In genomic region chr16:74709477-74709877, GRCh38 we compare ENCODE assay signal across 8 cellular contexts. TPM values are rescaled to one million over a fixed set of nuclear protein-coding genes. Genes with fewer than 3 reads are reported as not detected.
DNase-seq lines count a peak whose midpoint lies in the region; ATAC-seq and TF ChIP-seq lines count a peak whose summit lies in the region.

No MANE protein-coding gene starts in this region.

- H3K27ac ChIP-seq in A673 (ENCODE audit: low read depth, low read length, poor library complexity, severe bottlenecking) = no peak overlapping the region
- H3K27ac ChIP-seq in caudate nucleus (ENCODE audit: low read depth, low read length) = peak overlapping the region; percentile 89

- no peak overlapping the region for H3K4me3 ChIP-seq in A673 (ENCODE audit: low read depth, low read length, poor library complexity, severe bottlenecking)

- POLR2A ChIA-PET in A673 (lab: Charles Lee; ENCODE audit: low non-redundant PET) = no interaction called here

- DNase-seq in A673 (ENCODE audit: low spot score) (peak; percentile 84), NCI-H345 treated with DMSO at 0.1 percent for 48 hours (lab: John Stamatoyannopoulos, UW; ENCODE audit: unreplicated experiment) (peak; percentile 11), caudate nucleus (lab: John Stamatoyannopoulos, UW) (peak in 59 of 61 donors; percentile 16 to 90 (median 74)), kidney tubule cell (ENCODE audit: low spot score) (peak; percentile 81)
- peak; percentile 81 for DNase-seq in activated CD4-positive, CD25-positive, alpha-beta regulatory T cell treated with anti-CD3 and anti-CD28 coated beads, Interleukin-2, amount 50 U/mL, for 72 hours
- DNase-seq in stimulated activated CD4-positive, alpha-beta T cell treated with anti-CD3 and anti-CD28 coated beads, Interleukin-2, amount 100 ng/mL, for 24 hours = peak; percentile 86

- no peaks in the 10 kb centered on the region for H3K36me3 ChIP-seq in A673 (ENCODE audit: insufficient read depth, low read length, poor library complexity, severe bottlenecking)

- H3K9me3 ChIP-seq in A673 (ENCODE audit: low read depth, low read length, poor library complexity, severe bottlenecking) = no peaks in the 10 kb centered on the region

- peak; percentile 99 for TF ChIP-seq CTCF in A673 (conservative IDR thresholded peaks at IDR 0.05; ENCODE audit: low read depth, low read length)

- intact Hi-C loops in A673 (cut with micrococcal nuclease; ENCODE audit: unreplicated experiment) = loop anchor here (1.0 to 2.0 kb wide), 3 partner anchors 103 to 401 kb away; no protein-coding TSS in a partner anchor

- CTCF ChIA-PET in A673 (lab: Charles Lee) = no interaction called here

- ATAC-seq in GM18858 (IDR thresholded peaks at IDR 0.05; ENCODE audit: unreplicated experiment) (peak; percentile 88), HG03135 (IDR thresholded peaks at IDR 0.05; ENCODE audit: unreplicated experiment) (peak; percentile 89)

- no peaks in the 10 kb centered on the region for H3K27me3 ChIP-seq in A673 (replicated peaks; ENCODE audit: insufficient read depth, low read depth, low read length, poor library complexity)

- BruUV-seq in A673 (replicated peaks; lab: Mats Ljungman, UMichigan) = no TSS peak

- no peaks in the 10 kb centered on the region for H3K4me1 ChIP-seq in A673 (ENCODE audit: insufficient read depth, low read length, poor library complexity, severe bottlenecking)

RNA-seq across cellular contexts. Expression of gene MLKL, which starts 8.8 kb away (rescaled TPM):
- 3.4 and 5.5 TPM in 2 replicates for total RNA-seq in A673 (2021)

RNA-seq across cellular contexts. Expression of gene RFWD3, which starts 42.8 kb away (rescaled TPM):
- total RNA-seq in A673 (2021) = 127 and 138 TPM in 2 replicates

Comparison
In these comparisons a context has a peak if more than half of its experiments do, and no peak if none do; other contexts are left out.
1. DNase-seq: peak in every context shown above with its lines; median percentile 86 in stimulated activated CD4-positive, alpha-beta T cell treated with anti-CD3 and anti-CD28 coated beads, Interleukin-2, amount 100 ng/mL, for 24 hours; 84 in A673; 81 in activated CD4-positive, CD25-positive, alpha-beta regulatory T cell treated with anti-CD3 and anti-CD28 coated beads, Interleukin-2, amount 50 U/mL, for 72 hours; 81 in kidney tubule cell; 74 in caudate nucleus; 11 in NCI-H345 treated with DMSO at 0.1 percent for 48 hours.